27 cellular contexts compared by ENCODE assay signal in the genomic region with DNA sequence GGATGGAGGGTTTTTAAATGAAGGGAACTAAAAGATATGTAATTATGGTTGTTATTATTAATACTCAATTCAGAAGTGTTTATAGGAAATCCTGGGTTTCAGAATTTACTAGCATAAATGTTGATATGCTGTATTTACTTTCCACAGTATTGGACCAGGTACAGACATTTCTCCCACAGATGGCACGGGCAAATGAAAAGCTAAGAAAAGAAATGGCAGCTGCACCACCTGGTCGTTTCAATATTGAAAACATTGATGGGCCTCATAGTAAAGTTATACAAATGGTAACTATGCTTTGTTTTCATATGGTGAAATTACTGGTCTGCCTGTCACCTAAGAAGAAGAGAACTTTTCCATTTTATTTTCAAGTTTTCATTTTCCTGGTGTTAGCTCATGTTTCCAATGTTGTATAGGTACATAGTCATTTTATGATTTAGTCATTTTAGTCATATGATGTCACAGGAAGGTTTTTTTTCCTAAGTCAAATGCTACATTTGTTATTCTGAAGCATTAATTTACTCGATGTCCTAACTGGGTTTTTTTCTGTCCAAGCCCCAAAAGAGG. TPM values are rescaled to one million over a fixed set of nuclear protein-coding genes. Genes with fewer than 3 reads are reported as not detected.
DNase-seq lines count a peak whose midpoint lies in the region; ATAC-seq and TF ChIP-seq lines count a peak whose summit lies in the region.
"Had no signal": no experiment of that assay in that cellular context is flagged by ENCODE, and none has a peak within 500 bp of the region (broad histone marks: within the 10 kb centered on the region; RNA-seq: fewer than 3 reads in every experiment).

No MANE protein-coding gene starts in this region.

- H3K4me1 Mint-ChIP-seq in stimulated activated effector memory CD8-positive, alpha-beta T cell treated with anti-CD3 and anti-CD28 coated beads, Interleukin-12 subunit alpha, Interleukin-12 subunit beta, amount 100 ng/mL, for 72 hours, result peaks cover 29% of the 10 kb centered on the region

- H3K79me2 ChIP-seq in OCI-LY3 (ENCODE audit: low read length), result peaks cover 45% of the 10 kb centered on the region

- H3K9ac ChIP-seq in OCI-LY3 (ENCODE audit: low read length), result no peak overlapping the region
- H3K9ac ChIP-seq: BLaER1 treated with 17β-estradiol and CSF1 and Interleukin-3, amounts not matched to agents 10 nM and 100 nM had no signal

- H4K20me1 ChIP-seq in OCI-LY3 (ENCODE audit: insufficient read depth, low read length), result no peaks in the 10 kb centered on the region

- DNase-seq in NCI-H2171 treated with DMSO at 0.1 percent for 48 hours (lab: John Stamatoyannopoulos, UW) (peak; percentile 11), NCI-H2171 (lab: John Stamatoyannopoulos, UW) (no peak)
- no peak for DNase-seq in activated naive CD4-positive, alpha-beta T cell treated with anti-CD3 and anti-CD28 coated beads, Interleukin-2, amount 50 U/mL, for 72 hours (ENCODE audit: low spot score in 2 of 2)
- DNase-seq in activated naive CD4-positive, alpha-beta T cell treated with anti-CD3 and anti-CD28 coated beads, Interleukin-2, amount 50 U/mL, for 16 hours, result no peak
- DNase-seq in stimulated activated effector memory CD8-positive, alpha-beta T cell treated with anti-CD3 and anti-CD28 coated beads, Interleukin-12 subunit alpha, Interleukin-12 subunit beta, amount 100 ng/mL, for 72 hours (ENCODE audit: low spot score in 2 of 2), result no peak
- DNase-seq: AML-193; Caco-2; CD4-positive, alpha-beta memory T cell; EL; GDM1; HCEC 1CT; IMR-90; KG1; MG63; NCI-H1417 treated with DMSO at 0.1 percent for 48 hours; NCI-H187 treated with DMSO at 0.1 percent for 48 hours; NCI-H345; NCI-H510A treated with DMSO at 0.1 percent for 48 hours; NK-92 treated with Interleukin-12 subunit alpha and Interleukin-12 subunit beta, amount 100 ng/mL, for 24 hours; SHP77; T-cell had no signal

- peak; percentile 18 to 83 for ATAC-seq in activated naive CD4-positive, alpha-beta T cell treated with anti-CD3 and anti-CD28 coated beads, Interleukin-2, amount 50 U/mL, for 72 hours
- peak; percentile 24 for ATAC-seq in stimulated activated effector memory CD8-positive, alpha-beta T cell treated with anti-CD3 and anti-CD28 coated beads, Interleukin-12 subunit alpha, Interleukin-12 subunit beta, amount 100 ng/mL, for 72 hours
- ATAC-seq in GM19455 (IDR thresholded peaks at IDR 0.05; ENCODE audit: unreplicated experiment), result no peak
- ATAC-seq in GM18868 (IDR thresholded peaks at IDR 0.05; ENCODE audit: unreplicated experiment), result no peak
- ATAC-seq: GM12878, T-cell had no signal

- peak overlapping the region; percentile 3; the same call in 1 of the 2 replicates for H3K27ac ChIP-seq in OCI-LY3 (ENCODE audit: low read length)
- H3K27ac ChIP-seq: BLaER1 treated with 17β-estradiol and CSF1 and Interleukin-3, amounts not matched to agents 10 nM and 100 nM; RWPE1 had no signal

- H3K4me3 Mint-ChIP-seq in stimulated activated effector memory CD8-positive, alpha-beta T cell treated with anti-CD3 and anti-CD28 coated beads, Interleukin-12 subunit alpha, Interleukin-12 subunit beta, amount 100 ng/mL, for 72 hours, result no peak overlapping the region
- H3K4me3 Mint-ChIP-seq: CD4-positive, alpha-beta memory T cell; T-cell had no signal

- H3K36me3 Mint-ChIP-seq in activated naive CD4-positive, alpha-beta T cell treated with anti-CD3 and anti-CD28 coated beads, Interleukin-2, amount 50 U/mL, for 72 hours, result peaks cover 53 to 54% of the 10 kb centered on the region in 2 donors
- peaks cover 82% of the 10 kb centered on the region for H3K36me3 Mint-ChIP-seq in stimulated activated effector memory CD8-positive, alpha-beta T cell treated with anti-CD3 and anti-CD28 coated beads, Interleukin-12 subunit alpha, Interleukin-12 subunit beta, amount 100 ng/mL, for 72 hours

- no peaks in the 10 kb centered on the region for H3K27me3 ChIP-seq in OCI-LY3 (ENCODE audit: low read depth, low read length)
- H3K27me3 ChIP-seq: BLaER1 treated with 17β-estradiol and CSF1 and Interleukin-3, amounts not matched to agents 10 nM and 100 nM; MG63 had no signal

- TF ChIP-seq CTCF in OCI-LY3 (IDR thresholded peaks at IDR 0.05; ENCODE audit: low read depth, low read length), result no peak

- H3K4me3 ChIP-seq in OCI-LY3 (ENCODE audit: low read length), result no peak overlapping the region
- H3K4me3 ChIP-seq: BLaER1 treated with 17β-estradiol and CSF1 and Interleukin-3, amounts not matched to agents 10 nM and 100 nM; GM12878; MG63 had no signal

- H3K9me3 ChIP-seq in OCI-LY3 (ENCODE audit: insufficient read depth, low read length), result no peaks in the 10 kb centered on the region
- H3K9me3 ChIP-seq: Caco-2, MG63 had no signal

- peak overlapping the region; percentile 24; the same call in 1 of the 2 replicates for H3K4me2 ChIP-seq in OCI-LY3 (ENCODE audit: low read length)
- H3K4me2 ChIP-seq: BLaER1 treated with 17β-estradiol and CSF1 and Interleukin-3, amounts not matched to agents 10 nM and 100 nM had no signal

- no peaks in the 10 kb centered on the region for H3K9me3 Mint-ChIP-seq in activated naive CD4-positive, alpha-beta T cell treated with anti-CD3 and anti-CD28 coated beads, Interleukin-2, amount 50 U/mL, for 72 hours
- no peaks in the 10 kb centered on the region for H3K9me3 Mint-ChIP-seq in stimulated activated effector memory CD8-positive, alpha-beta T cell treated with anti-CD3 and anti-CD28 coated beads, Interleukin-12 subunit alpha, Interleukin-12 subunit beta, amount 100 ng/mL, for 72 hours
- H3K9me3 Mint-ChIP-seq: CD4-positive, alpha-beta memory T cell; T-cell had no signal

- peaks cover 31% of the 10 kb centered on the region for H3K4me1 ChIP-seq in OCI-LY3 (ENCODE audit: low read length)

- no peak overlapping the region for H2AFZ ChIP-seq in OCI-LY3 (ENCODE audit: low read depth, low read length)

- peaks cover 75% of the 10 kb centered on the region for H3K36me3 ChIP-seq in OCI-LY3 (replicated peaks; ENCODE audit: low read depth, low read length)

- peak overlapping the region in 1 of 2 donors; percentile 87 for H3K27ac Mint-ChIP-seq in activated naive CD4-positive, alpha-beta T cell treated with anti-CD3 and anti-CD28 coated beads, Interleukin-2, amount 50 U/mL, for 72 hours
- no peak overlapping the region for H3K27ac Mint-ChIP-seq in stimulated activated effector memory CD8-positive, alpha-beta T cell treated with anti-CD3 and anti-CD28 coated beads, Interleukin-12 subunit alpha, Interleukin-12 subunit beta, amount 100 ng/mL, for 72 hours
- H3K27ac Mint-ChIP-seq: CD4-positive, alpha-beta memory T cell; T-cell had no signal

RNA-seq across cellular contexts. Expression of gene NOPCHAP1, which starts 5.5 kb away (rescaled TPM):
- total RNA-seq in activated naive CD4-positive, alpha-beta T cell treated with anti-CD3 and anti-CD28 coated beads, Interleukin-2, amount 50 U/mL, for 72 hours, result 10 to 100 TPM; 25.2 to 36.6 TPM

RNA-seq across cellular contexts. Expression of gene SLC41A2, which starts 33.6 kb away (rescaled TPM):
- 10 to 100 TPM in 1 of 2 donors, 1 to 10 TPM in 1; 1.6 to 19.8 TPM for total RNA-seq in activated naive CD4-positive, alpha-beta T cell treated with anti-CD3 and anti-CD28 coated beads, Interleukin-2, amount 50 U/mL, for 72 hours

Comparison
In these comparisons a context has a peak if more than half of its experiments do, and no peak if none do; other contexts are left out.
1. ATAC-seq: peak in activated naive CD4-positive, alpha-beta T cell treated with anti-CD3 and anti-CD28 coated beads, Interleukin-2, amount 50 U/mL, for 72 hours (2 of 2) and stimulated activated effector memory CD8-positive, alpha-beta T cell treated with anti-CD3 and anti-CD28 coated beads, Interleukin-12 subunit alpha, Interleukin-12 subunit beta, amount 100 ng/mL, for 72 hours (single experiment); none in GM19455 (single experiment) and GM18868 (single experiment).